In the genomic region with DNA sequence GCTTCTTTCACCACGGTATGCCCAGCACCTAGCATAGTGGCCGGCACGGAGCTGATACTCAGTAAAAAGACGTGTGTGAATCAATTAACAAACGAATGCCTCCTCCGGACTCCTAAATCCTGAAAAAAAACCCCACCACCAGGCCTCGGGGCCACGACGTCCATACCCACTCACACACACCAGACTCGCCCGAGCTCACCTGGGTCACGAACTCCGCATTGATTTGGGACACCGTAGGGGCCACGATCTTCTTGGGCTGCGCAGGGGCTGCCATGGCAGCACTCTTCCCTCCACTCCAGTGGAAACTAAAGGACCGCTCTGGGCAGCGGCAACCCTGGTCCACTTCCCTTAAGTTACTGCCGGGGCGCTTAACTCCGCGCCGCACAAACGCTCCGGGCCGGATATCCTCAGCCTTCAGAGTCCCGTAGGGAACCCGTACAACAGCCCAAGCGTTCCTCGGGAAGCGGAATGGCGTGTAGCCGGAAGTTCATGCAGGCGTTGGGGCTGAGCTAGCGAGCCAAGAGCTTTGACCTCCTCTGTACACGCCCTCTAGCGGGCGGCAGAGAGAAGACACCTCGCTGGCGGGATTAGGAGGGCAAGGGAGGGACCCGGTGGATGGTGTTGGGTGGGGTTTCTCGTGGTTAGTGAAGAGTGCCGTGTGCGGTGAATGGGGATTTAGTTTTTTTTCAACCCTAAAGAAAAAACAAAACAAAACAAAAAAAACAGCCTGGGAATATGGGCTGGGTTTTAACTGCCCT, we compare ENCODE assay signal across 8 cellular contexts. TPM values are rescaled to one million over a fixed set of nuclear protein-coding genes. Genes with fewer than 3 reads are reported as not detected.
A peak's percentile ranks its signal among the peaks of the same experiment; 100 is the strongest.
DNase-seq lines count a peak whose midpoint lies in the region; ATAC-seq and TF ChIP-seq lines count a peak whose summit lies in the region.

TSS of gene AQR (minus strand) at position 403 of the 758 bp plus-strand sequence. CDS start at position 274, 129 bp downstream.

- dilution Hi-C loops in IMR-90 (cut with HindIII; ENCODE audit: low sequenced_read_pairs, unreplicated experiment): no loop called here

- H3K4ac ChIP-seq in IMR-90 (ENCODE audit: low read depth, low read length): peak within 1 kb of the TSS; percentile 73

- H4K5ac ChIP-seq in IMR-90 (ENCODE audit: low read depth, low read length): peak within 1 kb of the TSS; percentile 66

- peak within 1 kb of the TSS; percentile 29 for H2AK9ac ChIP-seq in IMR-90 (replicated peaks; ENCODE audit: low read depth, low read length, poor library complexity)

- H2AFZ ChIP-seq in IMR-90 (replicated peaks; ENCODE audit: low read length, poor library complexity) (peak within 1 kb of the TSS; percentile 96), OCI-LY7 (ENCODE audit: low read length) (peak within 1 kb of the TSS; percentile 94)

- POLR2A ChIA-PET in IMR-90 (lab: Charles Lee; ENCODE audit: unreplicated experiment): interaction anchor here (0.7 to 1.9 kb wide), 3 partner anchors 15 to 348 kb away, joined by 4 to 7 read pairs (median 6); partner anchors contain the start of gene ZNF770
- POLR2A ChIA-PET in OCI-LY7 (lab: Charles Lee): interaction anchor here (0.6 to 2.9 kb wide), 7 partner anchors 12 to 602 kb away, joined by 3 to 39 read pairs (median 3); partner anchors contain the start of gene ZNF770

- H3K4me3 ChIP-seq in IMR-90 (ENCODE audit: insufficient read depth, low read depth, low read length): peak within 1 kb of the TSS; percentile 80
- H3K4me3 ChIP-seq in OCI-LY7 (ENCODE audit: low read depth, low read length, poor library complexity, severe bottlenecking): peak within 1 kb of the TSS; percentile 100
- H3K4me3 ChIP-seq in epithelial cell of esophagus (ENCODE audit: low read length): peak within 1 kb of the TSS; percentile 96
- H3K4me3 ChIP-seq in mucosa of descending colon: peak within 1 kb of the TSS; percentile 72

- intact Hi-C loops in IMR-90 (cut with micrococcal nuclease): no loop called here
- intact Hi-C loops in OCI-LY7 (cut with micrococcal nuclease; ENCODE audit: unreplicated experiment): loop anchor here (2.0 kb wide), 1 partner anchor 19 kb away; the partner anchor contains the start of gene ZNF770
- intact Hi-C loops in mucosa of descending colon (cut with DNase I, micrococcal nuclease): no loop called here

- H4K91ac ChIP-seq in IMR-90 (ENCODE audit: insufficient read depth, low read depth, low read length): peak within 1 kb of the TSS; percentile 70; the same call in 1 of the 2 replicates

- TF ChIP-seq CTCF in IMR-90 (conservative IDR thresholded peaks at IDR 0.05; ENCODE audit: low read depth, low read length) (peak; percentile 90), OCI-LY7 (conservative IDR thresholded peaks at IDR 0.05; ENCODE audit: low read length) (peak; percentile 81), epithelial cell of esophagus (IDR thresholded peaks at IDR 0.05; ENCODE audit: insufficient read depth, low read depth, low read length, missing control alignments) (peak; percentile 77), mucosa of descending colon (IDR thresholded peaks at IDR 0.05) (peak; percentile 83)

- DNase-seq in DMS153 (lab: John Stamatoyannopoulos, UW): peak; percentile 78
- DNase-seq in IMR-90: peak; percentile 98
- DNase-seq in OCI-LY7 (ENCODE audit: low spot score): peak; percentile 97
- DNase-seq in activated T-cell treated with anti-CD3 and anti-CD28 coated beads for 1 hour (ENCODE audit: low read depth): peak; percentile 77
- peak; percentile 98 for DNase-seq in epithelial cell of esophagus (ENCODE audit: low read depth)
- peak; percentile 94 to 96 (median 95) for DNase-seq in mucosa of descending colon
- peak; percentile 85 for DNase-seq in stimulated activated CD8-positive, alpha-beta memory T cell treated with anti-CD3 and anti-CD28 coated beads, Interleukin-4, amount 100 ng/mL, for 24 hours (ENCODE audit: low read depth)

- peak within 1 kb of the TSS; percentile 26 for H2BK5ac ChIP-seq in IMR-90 (ENCODE audit: low read depth, low read length, poor library complexity, severe bottlenecking)

- H3K9ac ChIP-seq in IMR-90 (ENCODE audit: low read depth, low read length): peak within 1 kb of the TSS; percentile 96

- H4K20me1 ChIP-seq in IMR-90 (ENCODE audit: insufficient read depth, low read length) (0 out of 2 replicates have a peak, but pooled peaks cover 4% of the 10 kb centered on the region), OCI-LY7 (ENCODE audit: insufficient read depth, low read length) (peaks cover 10% of the 10 kb centered on the region; the same call in 1 of the 2 replicates)

- peak; percentile 45 for TF ChIP-seq RAD21 in IMR-90 (IDR thresholded peaks at IDR 0.05; ENCODE audit: low read length)

- TSS peak; percentile 53 for BruUV-seq in IMR-90 (replicated peaks; lab: Mats Ljungman, UMichigan)
- TSS peak; percentile 79 for BruUV-seq in OCI-LY7 (replicated peaks; lab: Mats Ljungman, UMichigan)

- H3K36me3 ChIP-seq in IMR-90 (ENCODE audit: control insufficient read depth, insufficient read depth, low read length) (no peaks in the 10 kb centered on the region), OCI-LY7 (ENCODE audit: insufficient read depth, low read length) (peaks cover 12% of the 10 kb centered on the region; the same call in 1 of the 2 replicates), mucosa of descending colon (ENCODE audit: low read depth) (no peaks in the 10 kb centered on the region)

- H3K4me1 ChIP-seq in IMR-90 (ENCODE audit: control insufficient read depth, insufficient read depth, low read length) (no peaks in the 10 kb centered on the region; the same call in 1 of the 2 replicates), OCI-LY7 (ENCODE audit: insufficient read depth, low read length, poor library complexity, severe bottlenecking) (peaks cover 18% of the 10 kb centered on the region), mucosa of descending colon (ENCODE audit: low read depth) (peaks cover 13% of the 10 kb centered on the region)

- H2BK20ac ChIP-seq in IMR-90 (ENCODE audit: low read depth, low read length): no peak within 1 kb of the TSS

- H3K56ac ChIP-seq in IMR-90 (ENCODE audit: extremely low read depth, insufficient read depth, low read length): peak within 1 kb of the TSS; percentile 60; the same call in 1 of the 2 replicates

- peaks cover 3 to 24% of the 10 kb centered on the region in 2 experiments for H3K79me1 ChIP-seq in IMR-90 (ENCODE audit: low read depth in 1 of 2, low read length in 2 of 2)

- WGBS in IMR-90 (ENCODE audit: extremely low coverage in 2 of 2, insufficient read length in 1 of 2), 2 experiments: 0% methylated on average over 18 of the region's 44 CpGs; no CpG with 5 or more reads in 1 of the 2 experiments

- in situ Hi-C loops in IMR-90 (cut with MboI; ENCODE audit: low sequenced_read_pairs): no loop called here

- H3K9me1 ChIP-seq in IMR-90 (ENCODE audit: insufficient read depth, low read length): no peaks in the 10 kb centered on the region

- no peaks in the 10 kb centered on the region for H3K9me2 ChIP-seq in OCI-LY7 (ENCODE audit: insufficient read depth, low read length)

- H3K14ac ChIP-seq in IMR-90 (replicated peaks; ENCODE audit: low read depth, low read length): peak within 1 kb of the TSS; percentile 75

- H2BK15ac ChIP-seq in IMR-90 (ENCODE audit: low read depth, low read length): no peak within 1 kb of the TSS

- CTCF ChIA-PET in IMR-90 (lab: Yijun Ruan, JAX) (interaction anchor here (0.8 to 1.6 kb wide), 3 partner anchors 10 to 19 kb away, joined by 3 to 5 read pairs (median 4); partner anchors contain the start of gene ZNF770), OCI-LY7 (lab: Charles Lee; ENCODE audit: unreplicated experiment) (interaction anchor here (1.0 kb wide), 2 partner anchors 16 to 26 kb away, joined by 3 to 4 read pairs; no protein-coding TSS in a partner anchor)

- no peak within 1 kb of the TSS for H3K18ac ChIP-seq in IMR-90 (ENCODE audit: low read depth, low read length)

- peak within 1 kb of the TSS; percentile 55; the same call in 1 of the 2 replicates for H3K23ac ChIP-seq in IMR-90 (ENCODE audit: low read depth, low read length)

- peak within 1 kb of the TSS; percentile 83 for H3K27ac ChIP-seq in IMR-90 (ENCODE audit: insufficient read depth, low read length)
- peak within 1 kb of the TSS; percentile 40 for H3K27ac ChIP-seq in OCI-LY7 (ENCODE audit: low read depth, low read length, poor library complexity, severe bottlenecking)

- peak within 1 kb of the TSS; percentile 78 to 92 for H4K8ac ChIP-seq in IMR-90 (ENCODE audit: low read depth in 2 of 2, low read length in 2 of 2)

- no peaks in the 10 kb centered on the region for H3K9me3 ChIP-seq in IMR-90 (ENCODE audit: control insufficient read depth, insufficient read depth, low read length)
- no peaks in the 10 kb centered on the region for H3K9me3 ChIP-seq in OCI-LY7 (ENCODE audit: low read length)
- H3K9me3 ChIP-seq in mucosa of descending colon: no peaks in the 10 kb centered on the region

- peak; percentile 96 for ATAC-seq in GM21528 (IDR thresholded peaks at IDR 0.05; ENCODE audit: low FRiP score, unreplicated experiment)
- ATAC-seq in IMR-90 (ENCODE audit: low read depth): peak; percentile 99
- peak; percentile 100 for ATAC-seq in mucosa of descending colon

- no peaks in the 10 kb centered on the region for H3K27me3 ChIP-seq in IMR-90 (ENCODE audit: control insufficient read depth, insufficient read depth, low read length)

- H2AK5ac ChIP-seq in IMR-90 (ENCODE audit: low read depth, low read length): 0 out of 2 replicates have a peak within 1 kb of the TSS, but pooled peaks have one; percentile 25

- H3K79me2 ChIP-seq in OCI-LY7 (ENCODE audit: insufficient read depth, low read depth, low read length): peaks cover 49% of the 10 kb centered on the region

- H3K4me2 ChIP-seq in IMR-90 (ENCODE audit: low read depth, low read length): peak within 1 kb of the TSS; percentile 87
- H3K4me2 ChIP-seq in OCI-LY7 (ENCODE audit: low read length): peak within 1 kb of the TSS; percentile 91

- peak; percentile 89 for TF ChIP-seq POLR2A in IMR-90 (IDR thresholded peaks at IDR 0.05; ENCODE audit: low read depth, low read length)

- peak within 1 kb of the TSS; percentile 3; the same call in 1 of the 2 replicates for H2BK120ac ChIP-seq in IMR-90 (ENCODE audit: low read depth, low read length)

RNA-seq across cellular contexts. Expression of gene AQR, which starts in this region (rescaled TPM):
- total RNA-seq in IMR-90 (2012; rRNA removed) (29.6 and 33.6 TPM in 2 replicates), OCI-LY7 (2022) (34.8 and 36.4 TPM in 2 replicates), mucosa of descending colon (10 to 100 TPM; 25.1 to 26.6 (median 26.4) TPM)
- polyA plus RNA-seq in IMR-90 (2012; rRNA removed): 12.7 and 17.9 TPM in 2 replicates
- polyA plus RNA-seq in IMR-90 (2012; cell fraction: cytosol; rRNA removed): 1.3 and 2.2 TPM in 2 replicates
- polyA plus RNA-seq in IMR-90 (2012; cell fraction: nucleus; rRNA removed; ENCODE audit: low replicate concordance): 5.2 and 52.3 TPM in 2 replicates
- total RNA-seq in OCI-LY7 (2014; rRNA removed; shearing (Covaris generic)): 18.5 and 20.3 TPM in 2 replicates

Comparison
In these comparisons a context has a peak if more than half of its experiments do, and no peak if none do; other contexts are left out.
1. Peak in every context shown above with its lines: DNase-seq, ATAC-seq, H3K4me3 ChIP-seq and H3K27ac ChIP-seq.